In the genomic region with DNA sequence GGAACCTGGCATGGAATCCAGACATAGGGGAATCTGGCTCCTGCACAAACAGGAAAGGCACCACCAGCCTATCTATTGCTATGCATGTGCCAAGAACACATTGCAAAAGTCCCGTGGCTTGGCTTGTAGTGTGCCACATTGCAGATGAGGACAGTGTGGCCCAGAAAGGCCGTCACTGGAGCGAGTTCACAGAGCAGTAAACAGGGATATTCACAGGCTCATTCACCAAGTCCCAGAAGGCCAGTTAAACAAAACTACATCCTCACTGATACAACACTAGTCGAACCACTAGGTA, we compare ENCODE assay signal across 1 cellular context.
TF ChIP-seq lines count a peak whose summit lies in the region.

No MANE protein-coding gene starts in this region.

TF ChIP-seq in WTC11, 78 proteins besides CTCF, POLR2A, EP300 and RAD21 (continued from another document):
- TF ChIP-seq, protein P1, sequence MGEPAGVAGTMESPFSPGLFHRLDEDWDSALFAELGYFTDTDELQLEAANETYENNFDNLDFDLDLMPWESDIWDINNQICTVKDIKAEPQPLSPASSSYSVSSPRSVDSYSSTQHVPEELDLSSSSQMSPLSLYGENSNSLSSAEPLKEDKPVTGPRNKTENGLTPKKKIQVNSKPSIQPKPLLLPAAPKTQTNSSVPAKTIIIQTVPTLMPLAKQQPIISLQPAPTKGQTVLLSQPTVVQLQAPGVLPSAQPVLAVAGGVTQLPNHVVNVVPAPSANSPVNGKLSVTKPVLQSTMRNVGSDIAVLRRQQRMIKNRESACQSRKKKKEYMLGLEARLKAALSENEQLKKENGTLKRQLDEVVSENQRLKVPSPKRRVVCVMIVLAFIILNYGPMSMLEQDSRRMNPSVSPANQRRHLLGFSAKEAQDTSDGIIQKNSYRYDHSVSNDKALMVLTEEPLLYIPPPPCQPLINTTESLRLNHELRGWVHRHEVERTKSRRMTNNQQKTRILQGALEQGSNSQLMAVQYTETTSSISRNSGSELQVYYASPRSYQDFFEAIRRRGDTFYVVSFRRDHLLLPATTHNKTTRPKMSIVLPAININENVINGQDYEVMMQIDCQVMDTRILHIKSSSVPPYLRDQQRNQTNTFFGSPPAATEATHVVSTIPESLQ (CRISPR knock-in tag; IDR thresholded peaks at IDR 0.05), result no peak
- no peak for TF ChIP-seq FOXJ3 (CRISPR knock-in tag; IDR thresholded peaks at IDR 0.05; ENCODE audit: borderline replicate concordance)
- TF ChIP-seq, protein P2, sequence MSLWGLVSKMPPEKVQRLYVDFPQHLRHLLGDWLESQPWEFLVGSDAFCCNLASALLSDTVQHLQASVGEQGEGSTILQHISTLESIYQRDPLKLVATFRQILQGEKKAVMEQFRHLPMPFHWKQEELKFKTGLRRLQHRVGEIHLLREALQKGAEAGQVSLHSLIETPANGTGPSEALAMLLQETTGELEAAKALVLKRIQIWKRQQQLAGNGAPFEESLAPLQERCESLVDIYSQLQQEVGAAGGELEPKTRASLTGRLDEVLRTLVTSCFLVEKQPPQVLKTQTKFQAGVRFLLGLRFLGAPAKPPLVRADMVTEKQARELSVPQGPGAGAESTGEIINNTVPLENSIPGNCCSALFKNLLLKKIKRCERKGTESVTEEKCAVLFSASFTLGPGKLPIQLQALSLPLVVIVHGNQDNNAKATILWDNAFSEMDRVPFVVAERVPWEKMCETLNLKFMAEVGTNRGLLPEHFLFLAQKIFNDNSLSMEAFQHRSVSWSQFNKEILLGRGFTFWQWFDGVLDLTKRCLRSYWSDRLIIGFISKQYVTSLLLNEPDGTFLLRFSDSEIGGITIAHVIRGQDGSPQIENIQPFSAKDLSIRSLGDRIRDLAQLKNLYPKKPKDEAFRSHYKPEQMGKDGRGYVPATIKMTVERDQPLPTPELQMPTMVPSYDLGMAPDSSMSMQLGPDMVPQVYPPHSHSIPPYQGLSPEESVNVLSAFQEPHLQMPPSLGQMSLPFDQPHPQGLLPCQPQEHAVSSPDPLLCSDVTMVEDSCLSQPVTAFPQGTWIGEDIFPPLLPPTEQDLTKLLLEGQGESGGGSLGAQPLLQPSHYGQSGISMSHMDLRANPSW (CRISPR knock-in tag; conservative IDR thresholded peaks at IDR 0.05; ENCODE audit: low read depth), result no peak
